ENCODE assay signal across 1 cellular context in genomic region chr5:1387059-1387755, GRCh38.
TF ChIP-seq lines count a peak whose summit lies in the region.

No MANE protein-coding gene starts in this region.

TF ChIP-seq in H1, 55 proteins besides CTCF, POLR2A, EP300 and RAD21:
- TF ChIP-seq TAF7 (optimal IDR thresholded peaks at IDR 0.05; ENCODE audit: borderline replicate concordance, low read depth, low read length) (no peak), CHD2 (IDR thresholded peaks at IDR 0.05; ENCODE audit: low read length) (no peak), SUZ12 (IDR thresholded peaks at IDR 0.05; ENCODE audit: low read length) (no peak), FOSL1 (IDR thresholded peaks at IDR 0.05; ENCODE audit: insufficient read depth, low read depth, low read length) (no peak), CEBPB (IDR thresholded peaks at IDR 0.05; ENCODE audit: low read depth, low read length) (no peak), SIX5 (IDR thresholded peaks at IDR 0.05; ENCODE audit: low read depth, low read length) (no peak)
TF ChIP-seq in H1: peak in this region for 0.
